Comparison of ENCODE assay signal across 7 cellular contexts in the genomic region with DNA sequence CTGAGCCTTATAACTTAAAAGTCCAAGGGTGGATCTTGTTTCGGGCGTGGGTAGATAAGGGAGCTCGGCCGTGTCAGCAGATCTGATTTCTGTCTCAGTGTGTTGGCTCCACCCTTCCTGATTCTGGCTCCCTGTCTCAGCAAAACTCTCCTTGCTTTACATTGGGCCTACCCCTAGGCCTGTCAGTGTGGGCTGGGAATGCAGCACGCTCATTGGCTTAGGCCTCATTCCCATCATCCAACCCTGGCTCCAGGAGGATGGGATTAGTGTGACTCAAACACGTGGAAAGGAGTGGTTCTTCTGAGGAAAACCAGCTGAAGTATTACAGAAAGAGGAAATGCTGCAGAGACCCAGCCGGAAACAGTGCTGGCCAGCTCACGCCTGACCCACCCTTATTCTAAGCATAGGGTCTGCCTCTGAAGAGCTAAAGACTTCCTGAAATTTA. TPM values are rescaled to one million over a fixed set of nuclear protein-coding genes. Genes with fewer than 3 reads are reported as not detected.
DNase-seq lines count a peak whose midpoint lies in the region; ATAC-seq and TF ChIP-seq lines count a peak whose summit lies in the region.

No MANE protein-coding gene starts in this region.

- intact Hi-C loops in mammary epithelial cell (cut with micrococcal nuclease) = no loop called here

- H3K4me2 ChIP-seq in mammary epithelial cell (ENCODE audit: insufficient read depth, low read depth, low read length) = no peak overlapping the region

- peak overlapping the region; percentile 47 for H3K4me3 Mint-ChIP-seq in stimulated activated effector memory CD8-positive, alpha-beta T cell treated with anti-CD3 and anti-CD28 coated beads, Interleukin-12 subunit alpha, Interleukin-12 subunit beta, amount 100 ng/mL, for 72 hours

- no peaks in the 10 kb centered on the region for H3K36me3 Mint-ChIP-seq in stimulated activated effector memory CD8-positive, alpha-beta T cell treated with anti-CD3 and anti-CD28 coated beads, Interleukin-12 subunit alpha, Interleukin-12 subunit beta, amount 100 ng/mL, for 72 hours

- POLR2A ChIA-PET in HEK293 (lab: Yijun Ruan, JAX) = interaction anchor here (1.4 kb wide), 1 partner anchor 60 kb away, joined by 5 read pairs; a partner anchor contains a TSS

- no peak overlapping the region for H3K9ac ChIP-seq in mammary epithelial cell (ENCODE audit: insufficient read depth, low read length)

- no TSS peak for BruUV-seq in mammary epithelial cell (replicated peaks; lab: Mats Ljungman, UMichigan)

- H3K27me3 ChIP-seq in mammary epithelial cell (ENCODE audit: insufficient read depth, low read length) = no peaks in the 10 kb centered on the region

- H3K9me3 ChIP-seq in HEK293 (ENCODE audit: control insufficient read depth, insufficient read depth, low read depth, low read length) (no peaks in the 10 kb centered on the region), mammary epithelial cell (replicated peaks; ENCODE audit: insufficient read depth, low read length) (no peaks in the 10 kb centered on the region)

- ATAC-seq in GM18502 (IDR thresholded peaks at IDR 0.05; ENCODE audit: poor library complexity, unreplicated experiment) (peak; percentile 76), GM19328 (IDR thresholded peaks at IDR 0.05; ENCODE audit: unreplicated experiment) (no peak)
- ATAC-seq in stimulated activated effector memory CD8-positive, alpha-beta T cell treated with anti-CD3 and anti-CD28 coated beads, Interleukin-12 subunit alpha, Interleukin-12 subunit beta, amount 100 ng/mL, for 72 hours = peak; percentile 81

- WGBS in mammary epithelial cell (ENCODE audit: low coverage, missing lambda C conversion rate) = 86% methylated on average over 7 of the region's 8 CpGs

- H3K36me3 ChIP-seq in HEK293 (ENCODE audit: control insufficient read depth in 2 of 2, insufficient read depth in 1 of 2, low read length in 2 of 2) (no peaks in the 10 kb centered on the region), mammary epithelial cell (ENCODE audit: insufficient read depth, low read length) (no peaks in the 10 kb centered on the region)

- in situ Hi-C loops in mammary epithelial cell (cut with MboI; ENCODE audit: low sequenced_read_pairs in 2 of 2) = no loop called here

- H3K4me3 ChIP-seq in HEK293 (ENCODE audit: low read depth, low read length) = peak overlapping the region; percentile 14
- H3K4me3 ChIP-seq in mammary epithelial cell (replicated peaks in 1 of 3; ENCODE audit: insufficient read depth in 1 of 3, low read depth in 2 of 3, low read length in 3 of 3) = no peak overlapping the region

- H4K20me1 ChIP-seq in mammary epithelial cell (ENCODE audit: insufficient read depth, low read length) = no peaks in the 10 kb centered on the region

- H3K9me3 Mint-ChIP-seq in stimulated activated effector memory CD8-positive, alpha-beta T cell treated with anti-CD3 and anti-CD28 coated beads, Interleukin-12 subunit alpha, Interleukin-12 subunit beta, amount 100 ng/mL, for 72 hours = no peaks in the 10 kb centered on the region

- no peaks in the 10 kb centered on the region for H3K4me1 ChIP-seq in HEK293 (ENCODE audit: control insufficient read depth, insufficient read depth, low read length)
- H3K4me1 ChIP-seq in mammary epithelial cell (ENCODE audit: insufficient read depth, low read length) = no peaks in the 10 kb centered on the region

- DNase-seq in NCI-H2227 treated with DMSO at 0.1 percent for 48 hours (lab: John Stamatoyannopoulos, UW) (peak; percentile 72), mammary epithelial cell (no peak), iris pigment epithelial cell (ENCODE audit: low read depth) (peak; percentile 95)
- no peak for DNase-seq in stimulated activated effector memory CD8-positive, alpha-beta T cell treated with anti-CD3 and anti-CD28 coated beads, Interleukin-12 subunit alpha, Interleukin-12 subunit beta, amount 100 ng/mL, for 72 hours (ENCODE audit: low spot score in 2 of 2)

- CTCF ChIA-PET in HEK293 (lab: Yijun Ruan, JAX) (interaction anchor here (0.7 to 1.7 kb wide), 4 partner anchors 12 to 61 kb away, joined by 3 to 8 read pairs (median 4); no protein-coding TSS in a partner anchor), mammary epithelial cell (lab: Charles Lee; ENCODE audit: low non-redundant PET) (no interaction called here)

- H3K27ac Mint-ChIP-seq in stimulated activated effector memory CD8-positive, alpha-beta T cell treated with anti-CD3 and anti-CD28 coated beads, Interleukin-12 subunit alpha, Interleukin-12 subunit beta, amount 100 ng/mL, for 72 hours = peak overlapping the region; percentile 56

- dilution Hi-C loops in mammary epithelial cell (cut with HindIII; ENCODE audit: low sequenced_read_pairs) = no loop called here

- H3K27ac ChIP-seq in HEK293 (ENCODE audit: extremely low read depth, low read depth, low read length) (no peak overlapping the region), mammary epithelial cell (ENCODE audit: insufficient read depth, low read depth, low read length) (no peak overlapping the region)

- no peaks in the 10 kb centered on the region for H3K79me2 ChIP-seq in mammary epithelial cell (ENCODE audit: insufficient read depth, low read length)

- peaks cover 29% of the 10 kb centered on the region for H3K4me1 Mint-ChIP-seq in stimulated activated effector memory CD8-positive, alpha-beta T cell treated with anti-CD3 and anti-CD28 coated beads, Interleukin-12 subunit alpha, Interleukin-12 subunit beta, amount 100 ng/mL, for 72 hours

- peak overlapping the region; percentile 65 for H2AFZ ChIP-seq in mammary epithelial cell (ENCODE audit: low read depth, low read length)

- TF ChIP-seq CTCF in HEK293 (tag by site-specific recombination; IDR thresholded peaks at IDR 0.05) = no peak
- no peak for TF ChIP-seq CTCF in mammary epithelial cell (conservative IDR thresholded peaks at IDR 0.05 in 1 of 2, IDR thresholded peaks at IDR 0.05 in 1 of 2; ENCODE audit: extremely low read depth in 1 of 2, insufficient read depth in 1 of 2, low read depth in 1 of 2, low read length in 2 of 2)

TF ChIP-seq in HEK293, 187 proteins besides CTCF, POLR2A, EP300 and RAD21:
- TF ChIP-seq TRIM28 (IDR thresholded peaks at IDR 0.05; ENCODE audit: borderline replicate concordance, low read length) = 0 out of 2 replicates have a peak, but pooled peaks have one; percentile 46
- TF ChIP-seq REPIN1 (tag by site-specific recombination; IDR thresholded peaks at IDR 0.05; ENCODE audit: low read depth) = no peak
- TF ChIP-seq SETDB1 (IDR thresholded peaks at IDR 0.05; ENCODE audit: insufficient read length, low read length) = peak; percentile 28
TF ChIP-seq in HEK293: peak in this region for 2.

RNA-seq across cellular contexts. Expression of a gene that starts 59.9 kb away (rescaled TPM):
- 10 to 100 TPM; 88.6 to 92.5 TPM for total RNA-seq in mammary epithelial cell
- 37.3 TPM for polyA plus RNA-seq in mammary epithelial cell
- polyA minus RNA-seq in mammary epithelial cell = 122 TPM

Comparison
In these comparisons a context has a peak if more than half of its experiments do, and no peak if none do; other contexts are left out.
1. DNase-seq: peak in NCI-H2227 treated with DMSO at 0.1 percent for 48 hours (single experiment) and iris pigment epithelial cell (single experiment); none in mammary epithelial cell (single experiment) and stimulated activated effector memory CD8-positive, alpha-beta T cell treated with anti-CD3 and anti-CD28 coated beads, Interleukin-12 subunit alpha, Interleukin-12 subunit beta, amount 100 ng/mL, for 72 hours (0 of 2).